In the genomic region with DNA sequence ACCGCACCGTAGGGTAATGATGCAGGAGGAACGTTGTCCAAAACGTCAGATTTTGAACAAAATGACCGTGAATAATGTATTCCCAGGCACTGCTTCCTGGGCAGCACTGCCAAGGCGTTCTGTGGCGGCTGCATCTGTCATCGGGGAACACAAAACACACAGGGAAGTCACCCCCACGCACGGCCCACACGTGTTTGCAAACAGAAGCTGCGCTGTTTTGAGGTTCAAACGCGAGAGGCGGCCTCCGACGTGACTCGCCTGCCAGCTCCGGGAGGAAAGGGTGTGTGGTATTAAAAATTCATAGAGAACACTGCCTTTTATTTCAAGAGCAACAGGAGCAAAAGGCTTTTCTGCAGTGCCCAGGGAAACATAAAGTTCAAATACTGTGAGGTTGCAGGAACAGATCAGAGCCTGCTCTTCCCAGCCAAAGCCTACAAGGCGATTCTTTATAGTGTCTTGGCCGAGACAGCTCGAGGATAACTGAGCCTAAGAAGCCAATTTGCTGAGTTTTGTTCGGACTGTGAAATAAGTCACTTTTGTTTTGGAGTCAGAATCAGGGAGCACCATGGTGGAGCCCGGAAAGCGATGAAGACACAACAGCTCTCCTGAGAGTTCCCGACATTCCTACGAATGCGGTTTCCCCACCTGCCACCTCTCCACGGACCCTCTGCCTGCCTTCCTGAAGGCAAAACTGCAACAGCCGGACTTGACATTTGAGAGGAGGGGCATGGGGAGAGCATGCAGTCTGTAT, we compare ENCODE assay signal across 12 cellular contexts.
"Had no signal": no experiment of that assay in that cellular context is flagged by ENCODE, and none has a peak within 500 bp of the region (broad histone marks: within the 10 kb centered on the region; RNA-seq: fewer than 3 reads in every experiment).

No MANE protein-coding gene starts in this region.

- ATAC-seq: activated CD4-positive, alpha-beta T cell treated with anti-CD3 and anti-CD28 coated beads for 36 hours; effector memory CD8-positive, alpha-beta T cell; left colon; pancreas; stimulated activated memory B cell treated with anti-CD40 and anti-IgM and Interleukin-4, amounts not matched to agents 10 μg/mL and 1 μg/mL and 100 μg/mL, for 72 hours had no signal

- DNase-seq: activated CD4-positive, alpha-beta T cell treated with anti-CD3 and anti-CD28 coated beads for 36 hours; activated CD4-positive, alpha-beta T cell treated with anti-CD3 and anti-CD28 coated beads, Interleukin-2, amount 50 U/mL, for 48 hours; activated gamma-delta T cell treated with Interleukin-2 at 50 U/mL for 16 hours; activated T-cell treated with anti-CD3 and anti-CD28 coated beads for 4 hours; effector memory CD8-positive, alpha-beta T cell; left colon; mammary epithelial cell; pancreas; sigmoid colon; stimulated activated CD4-positive, alpha-beta T cell treated with anti-CD3 and anti-CD28 coated beads, Interleukin-4, amount 100 ng/mL, for 24 hours; SW 1271 had no signal
